In genomic region chr6:31568537-31568961, GRCh38 we compare ENCODE assay signal across 9 cellular contexts. TPM values are rescaled to one million over a fixed set of nuclear protein-coding genes. Genes with fewer than 3 reads are reported as not detected.
DNase-seq lines count a peak whose midpoint lies in the region; ATAC-seq and TF ChIP-seq lines count a peak whose summit lies in the region.
"Had no signal": no experiment of that assay in that cellular context is flagged by ENCODE, and none has a peak within 500 bp of the region (broad histone marks: within the 10 kb centered on the region; RNA-seq: fewer than 3 reads in every experiment).

No MANE protein-coding gene starts in this region.

- TF ChIP-seq CTCF in glutamatergic neuron (IDR thresholded peaks at IDR 0.05; ENCODE audit: partially characterized antibody, unreplicated experiment) (no peak), GM23338 (conservative IDR thresholded peaks at IDR 0.05; ENCODE audit: low read depth in 2 of 2) (no peak)

- no peaks in the 10 kb centered on the region for H3K27me3 ChIP-seq in GM23338 (ENCODE audit: insufficient read depth)

- peak overlapping the region; percentile 88 for H3K27ac Mint-ChIP-seq in activated naive CD8-positive, alpha-beta T cell treated with anti-CD3 and anti-CD28 coated beads for 36 hours
- H3K27ac Mint-ChIP-seq in glutamatergic neuron (ENCODE audit: unreplicated experiment) = no peak overlapping the region
- H3K27ac Mint-ChIP-seq in GM23338 = no peak overlapping the region

- peaks cover 42% of the 10 kb centered on the region for H3K36me3 Mint-ChIP-seq in activated naive CD8-positive, alpha-beta T cell treated with anti-CD3 and anti-CD28 coated beads for 36 hours
- H3K36me3 Mint-ChIP-seq in glutamatergic neuron (ENCODE audit: unreplicated experiment) = no peaks in the 10 kb centered on the region
- H3K36me3 Mint-ChIP-seq in GM23338 (ENCODE audit: low read depth) = no peaks in the 10 kb centered on the region; the same call in 2 of the 3 replicates

- H3K9me2 ChIP-seq in GM23338 (ENCODE audit: insufficient read depth) = no peaks in the 10 kb centered on the region

- H4K20me1 ChIP-seq in GM23338 (replicated peaks; ENCODE audit: insufficient read depth) = no peaks in the 10 kb centered on the region

- 0 out of 2 replicates have a peak, but pooled peaks cover 2% of the 10 kb centered on the region for H3F3A ChIP-seq in GM23338 (replicated peaks; ENCODE audit: low read depth)

- H3K27ac ChIP-seq in GM23338 (ENCODE audit: low read depth) = no peak overlapping the region

- peak; percentile 52 for ATAC-seq in GM18508 (IDR thresholded peaks at IDR 0.05; ENCODE audit: insufficient read depth, unreplicated experiment)
- ATAC-seq in GM21723 (IDR thresholded peaks at IDR 0.05; ENCODE audit: unreplicated experiment) = peak; percentile 60
- ATAC-seq in GM23338 = no peak

- no peak overlapping the region for H3K4me2 ChIP-seq in GM23338

- no peaks in the 10 kb centered on the region for H3K27me3 Mint-ChIP-seq in activated naive CD8-positive, alpha-beta T cell treated with anti-CD3 and anti-CD28 coated beads for 36 hours
- H3K27me3 Mint-ChIP-seq in glutamatergic neuron (ENCODE audit: unreplicated experiment) (peaks cover 7% of the 10 kb centered on the region), GM23338 (ENCODE audit: insufficient read depth, low read depth, poor library complexity) (peaks cover 7% of the 10 kb centered on the region)

- no peak overlapping the region for H2AFZ ChIP-seq in GM23338

- peaks cover 5% of the 10 kb centered on the region; the same call in 1 of the 2 replicates for H3K4me1 ChIP-seq in GM23338 (ENCODE audit: insufficient read depth)

- no peaks in the 10 kb centered on the region for H3K9me3 Mint-ChIP-seq in activated naive CD8-positive, alpha-beta T cell treated with anti-CD3 and anti-CD28 coated beads for 36 hours
- H3K9me3 Mint-ChIP-seq in glutamatergic neuron (ENCODE audit: unreplicated experiment) (peaks cover 4% of the 10 kb centered on the region), GM23338 (no peaks in the 10 kb centered on the region; the same call in 2 of the 3 replicates)

- H3K79me2 ChIP-seq in GM23338 (replicated peaks; ENCODE audit: insufficient read depth) = no peaks in the 10 kb centered on the region

- H3K4me1 Mint-ChIP-seq in activated naive CD8-positive, alpha-beta T cell treated with anti-CD3 and anti-CD28 coated beads for 36 hours = peaks cover 69% of the 10 kb centered on the region
- no peaks in the 10 kb centered on the region for H3K4me1 Mint-ChIP-seq in glutamatergic neuron (ENCODE audit: low read depth, unreplicated experiment)
- H3K4me1 Mint-ChIP-seq in GM23338 = peaks cover 10% of the 10 kb centered on the region

- H3K4me3 Mint-ChIP-seq in activated naive CD8-positive, alpha-beta T cell treated with anti-CD3 and anti-CD28 coated beads for 36 hours = peak overlapping the region; percentile 59
- H3K4me3 Mint-ChIP-seq in glutamatergic neuron (ENCODE audit: unreplicated experiment) (no peak overlapping the region), GM23338 (no peak overlapping the region)

- DNase-seq in MV-4-11 (lab: John Stamatoyannopoulos, UW) (peak; percentile 90), hippocampal formation (lab: John Stamatoyannopoulos, UW) (no peak), glutamatergic neuron (no peak), NCI-H187 treated with DMSO at 0.1 percent for 48 hours (lab: John Stamatoyannopoulos, UW) (no peak), GM23338 (ENCODE audit: low spot score) (no peak)
- DNase-seq in activated naive CD8-positive, alpha-beta T cell treated with anti-CD3 and anti-CD28 coated beads for 36 hours = peak; percentile 81

- no peak overlapping the region for H3K4me3 ChIP-seq in GM23338

- H3K36me3 ChIP-seq in GM23338 (ENCODE audit: insufficient read depth) = no peaks in the 10 kb centered on the region

TF ChIP-seq in GM23338, 12 proteins besides CTCF, POLR2A, EP300 and RAD21:
- TF ChIP-seq ETS1 (IDR thresholded peaks at IDR 0.05) (no peak), ZNF331 (CRISPR knock-in tag; IDR thresholded peaks at IDR 0.05; ENCODE audit: low read depth) (no peak), EZH2 (IDR thresholded peaks at IDR 0.05; ENCODE audit: low read depth, unreplicated experiment) (no peak), JUNB (IDR thresholded peaks at IDR 0.05; ENCODE audit: unreplicated experiment) (no peak), CREB1 (CRISPR knock-in tag; IDR thresholded peaks at IDR 0.05; ENCODE audit: low read depth) (no peak)

RNA-seq across cellular contexts. Expression of gene LTA, which starts 3.5 kb away (rescaled TPM):
- 100 to 1,000 TPM; 328 to 335 TPM for total RNA-seq in activated naive CD8-positive, alpha-beta T cell treated with anti-CD3 and anti-CD28 coated beads for 36 hours
- not detected for total RNA-seq in glutamatergic neuron (ENCODE audit: unreplicated experiment)
- total RNA-seq in GM23338 (2014; rRNA removed; shearing (Covaris generic)) = not detected in 2 replicates
- polyA plus RNA-seq in GM23338 (2016; fragmentation: Nextera tagmentation; extraction: Ambion mirVana) = not detected in 2 replicates
- total RNA-seq: skeletal muscle tissue had no signal

RNA-seq across cellular contexts. Expression of gene TNF, which starts 6.8 kb away (rescaled TPM):
- 100 to 1,000 TPM; 114 to 115 TPM for total RNA-seq in activated naive CD8-positive, alpha-beta T cell treated with anti-CD3 and anti-CD28 coated beads for 36 hours
- total RNA-seq in glutamatergic neuron (ENCODE audit: unreplicated experiment) = not detected
- not detected in 2 replicates for total RNA-seq in GM23338 (2014; rRNA removed; shearing (Covaris generic))
- 0.11 TPM in 1 of 2 replicates, not detected in the other for polyA plus RNA-seq in GM23338 (2016; fragmentation: Nextera tagmentation; extraction: Ambion mirVana)
- total RNA-seq: skeletal muscle tissue had no signal

RNA-seq across cellular contexts. Expression of gene LTB, which starts 13.7 kb away (rescaled TPM):
- 100 to 1,000 TPM; 273 TPM for total RNA-seq in activated naive CD8-positive, alpha-beta T cell treated with anti-CD3 and anti-CD28 coated beads for 36 hours
- total RNA-seq in glutamatergic neuron (ENCODE audit: unreplicated experiment) = not detected
- total RNA-seq in GM23338 (2014; rRNA removed; shearing (Covaris generic)) = not detected in 2 replicates
- 0.83 and 1.7 TPM in 2 replicates for polyA plus RNA-seq in GM23338 (2016; fragmentation: Nextera tagmentation; extraction: Ambion mirVana)

RNA-seq across cellular contexts. Expression of gene LST1, which starts 17.5 kb away (rescaled TPM):
- 10 to 100 TPM; 29.1 TPM for total RNA-seq in activated naive CD8-positive, alpha-beta T cell treated with anti-CD3 and anti-CD28 coated beads for 36 hours
- total RNA-seq in glutamatergic neuron (ENCODE audit: unreplicated experiment) = not detected
- not detected in 2 replicates for total RNA-seq in GM23338 (2014; rRNA removed; shearing (Covaris generic))
- 0.37 TPM in 1 of 2 replicates, not detected in the other for polyA plus RNA-seq in GM23338 (2016; fragmentation: Nextera tagmentation; extraction: Ambion mirVana)

RNA-seq across cellular contexts. Expression of gene NFKBIL1, which starts 21.1 kb away (rescaled TPM):
- 10 to 100 TPM; 10.6 TPM for total RNA-seq in activated naive CD8-positive, alpha-beta T cell treated with anti-CD3 and anti-CD28 coated beads for 36 hours
- 29.8 TPM for total RNA-seq in glutamatergic neuron (ENCODE audit: unreplicated experiment)
- total RNA-seq in GM23338 (2014; rRNA removed; shearing (Covaris generic)) = 10.1 and 12.3 TPM in 2 replicates
- polyA plus RNA-seq in GM23338 (2016; fragmentation: Nextera tagmentation; extraction: Ambion mirVana) = 8.4 and 9.6 TPM in 2 replicates

Comparison
In these comparisons a context has a peak if more than half of its experiments do, and no peak if none do; other contexts are left out.
1. DNase-seq: peak in MV-4-11 (single experiment) and activated naive CD8-positive, alpha-beta T cell treated with anti-CD3 and anti-CD28 coated beads for 36 hours (single experiment); none in hippocampal formation (0 of 2), glutamatergic neuron (single experiment), NCI-H187 treated with DMSO at 0.1 percent for 48 hours (single experiment) and GM23338 (single experiment).
2. RNA of gene LTA, which starts 3.5 kb away (total RNA-seq): 328 to 335 TPM in activated naive CD8-positive, alpha-beta T cell treated with anti-CD3 and anti-CD28 coated beads for 36 hours; not detected in glutamatergic neuron (single experiment) and not detected in GM23338; every median in the first group is over 100 times any median in the second.
3. RNA of gene TNF, which starts 6.8 kb away (total RNA-seq): 114 to 115 TPM in activated naive CD8-positive, alpha-beta T cell treated with anti-CD3 and anti-CD28 coated beads for 36 hours; not detected in glutamatergic neuron (single experiment) and not detected in GM23338; every median in the first group is over 100 times any median in the second.
4. RNA of gene LTB, which starts 13.7 kb away (total RNA-seq): 273 TPM in activated naive CD8-positive, alpha-beta T cell treated with anti-CD3 and anti-CD28 coated beads for 36 hours; not detected in glutamatergic neuron (single experiment) and not detected in GM23338; every median in the first group is over 100 times any median in the second.